In genomic region chr4:123952530-123953274, GRCh38 we compare ENCODE assay signal across 18 cellular contexts.
DNase-seq lines count a peak whose midpoint lies in the region; TF ChIP-seq lines count a peak whose summit lies in the region.
"Had no signal": no experiment of that assay in that cellular context is flagged by ENCODE, and none has a peak within 500 bp of the region (broad histone marks: within the 10 kb centered on the region; RNA-seq: fewer than 3 reads in every experiment).

No MANE protein-coding gene starts in this region.

- peaks cover 15% of the 10 kb centered on the region for H3K4me1 ChIP-seq in HUES48 (ENCODE audit: control insufficient read depth, insufficient read depth, low read length)

- peak; percentile 26 for DNase-seq in AG08395 (ENCODE audit: low spot score)
- peak; percentile 58 for DNase-seq in amniotic epithelial cell (ENCODE audit: low read depth)
- peak; percentile 72 for DNase-seq in fibroblast of the aortic adventitia (ENCODE audit: low read depth)
- no peak for DNase-seq in LoVo (ENCODE audit: low spot score)
- DNase-seq in DMS53 treated with DMSO at 0.1 percent for 48 hours (lab: John Stamatoyannopoulos, UW; ENCODE audit: unreplicated experiment) = no peak
- no peak for DNase-seq in islet precursor cell
- no peak for DNase-seq in SW 1271 (lab: John Stamatoyannopoulos, UW)
- DNase-seq: activated CD4-positive, alpha-beta memory T cell treated with anti-CD3 and anti-CD28 coated beads, Interleukin-2, amount 10 ng/mL, durations not matched to agents 7 days and 5 days; activated naive CD8-positive, alpha-beta T cell treated with anti-CD3 and anti-CD28 coated beads, Interleukin-2, amount 50 U/mL, for 24 hours; CD4-positive, CD25-positive, alpha-beta regulatory T cell; DMS79; glutamatergic neuron; NCI-H1694 treated with DMSO at 0.1 percent for 48 hours; NCI-H510A; PC-9; right cardiac atrium had no signal

- no peak overlapping the region for H3K4me3 ChIP-seq in HUES48 (ENCODE audit: low read depth, low read length)
- H3K4me3 ChIP-seq in fibroblast of the aortic adventitia (ENCODE audit: low read depth, low read length) = no peak overlapping the region
- H3K4me3 ChIP-seq: PC-9, SK-N-MC had no signal

- H3K9me3 ChIP-seq in HUES48 (ENCODE audit: control insufficient read depth, insufficient read depth, low read length) = peaks cover 12% of the 10 kb centered on the region; the same call in 1 of the 2 replicates

- H3K27me3 ChIP-seq in HUES48 (ENCODE audit: control insufficient read depth, insufficient read depth, low read length) = no peaks in the 10 kb centered on the region

- peak overlapping the region; percentile 87 for H3K27ac ChIP-seq in HUES48 (ENCODE audit: low read depth, low read length)
- H3K27ac ChIP-seq: PC-9, SK-N-MC had no signal

- TF ChIP-seq CTCF in fibroblast of the aortic adventitia (IDR thresholded peaks at IDR 0.05; ENCODE audit: insufficient read depth, low read length) = no peak

- H3K9ac ChIP-seq in HUES48 (ENCODE audit: low read depth, low read length) = peak overlapping the region; percentile 45; the same call in 1 of the 2 replicates

- H3K36me3 ChIP-seq in HUES48 (ENCODE audit: control insufficient read depth, insufficient read depth, low read length) = no peaks in the 10 kb centered on the region

Comparison
In these comparisons a context has a peak if more than half of its experiments do, and no peak if none do; other contexts are left out.
1. DNase-seq: peak in AG08395 (single experiment), amniotic epithelial cell (single experiment) and fibroblast of the aortic adventitia (single experiment); none in LoVo (single experiment), DMS53 treated with DMSO at 0.1 percent for 48 hours (single experiment), islet precursor cell (single experiment) and SW 1271 (0 of 2).